In the genomic region with DNA sequence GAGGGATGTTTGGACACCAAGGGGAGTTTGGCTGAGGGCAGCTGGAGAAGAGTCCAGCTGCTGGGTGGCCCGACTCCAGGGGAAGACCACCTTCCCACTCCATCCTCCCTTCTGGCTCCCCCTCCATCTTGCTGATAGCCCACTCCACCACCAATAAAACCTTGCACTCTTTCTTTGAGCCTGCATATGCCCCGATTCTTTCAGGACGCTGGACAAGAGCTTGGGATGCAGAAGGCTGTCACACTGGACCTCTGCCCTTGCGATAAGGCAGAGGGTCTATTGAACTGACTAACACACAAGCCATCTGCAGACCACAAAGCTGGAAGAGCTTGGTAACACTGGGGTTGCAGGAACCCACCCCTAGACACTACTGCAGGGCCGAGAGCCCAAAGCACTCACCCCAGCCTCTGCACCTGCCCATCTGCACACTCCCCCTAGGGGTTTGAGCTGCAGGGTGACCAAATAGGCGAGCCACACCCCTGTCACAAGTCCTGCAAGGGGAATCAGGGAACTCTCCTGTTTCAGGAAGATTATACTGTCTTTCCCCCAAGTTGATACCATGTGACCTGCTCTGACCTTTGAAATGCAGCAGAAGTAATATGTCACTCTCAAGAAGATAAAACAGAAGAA, we compare ENCODE assay signal across 32 cellular contexts.
"Had no signal": no experiment of that assay in that cellular context is flagged by ENCODE, and none has a peak within 500 bp of the region (broad histone marks: within the 10 kb centered on the region; RNA-seq: fewer than 3 reads in every experiment).

No MANE protein-coding gene starts in this region.

- H3K9me3 ChIP-seq: esophagus squamous epithelium, left lung, pancreas, prostate gland, sigmoid colon, thyroid gland, upper lobe of left lung had no signal

- FAIRE-seq: bronchial epithelial cell, colon, endometrium, islet of Langerhans, pancreas, small intestine, TTC549 had no signal

- DNase-seq: activated B cell treated with CpG ODN at 0.5 μM for 24 hours; activated CD4-positive, alpha-beta T cell treated with anti-CD3 and anti-CD28 coated beads for 36 hours; activated CD8-positive, alpha-beta T cell treated with anti-CD3 and anti-CD28 coated beads, Interleukin-2, amount 10 ng/mL, durations not matched to agents 7 days and 5 days; activated naive CD4-positive, alpha-beta T cell; activated T-cell treated with anti-CD3 and anti-CD28 coated beads for 4 hours; activated T-cell treated with anti-CD3 and anti-CD28 coated beads, Interleukin-2, amount 50 U/mL, for 72 hours; dermis blood vessel endothelial cell; effector CD4-positive, alpha-beta T cell; esophagus squamous epithelium; heart right ventricle; left lung; lower lobe of right lung; mesenchymal stem cell; naive thymus-derived CD8-positive, alpha-beta T cell; nucleus accumbens; pancreas; retina; sigmoid colon; small intestine; stimulated activated CD4-positive, alpha-beta T cell treated with anti-CD3 and anti-CD28 coated beads, Interleukin-4, amount 100 ng/mL, for 24 hours; stomach; thyroid gland; upper lobe of left lung had no signal

- H3K4me1 ChIP-seq: esophagus squamous epithelium, left lung, lower lobe of right lung, pancreas, prostate gland, stomach, thyroid gland, upper lobe of left lung had no signal

- H3K27me3 ChIP-seq: esophagus squamous epithelium, heart right ventricle, left lung, pancreas, sigmoid colon, stomach, thyroid gland, upper lobe of left lung had no signal

- H3K4me3 ChIP-seq: esophagus squamous epithelium, heart right ventricle, left lung, lower lobe of right lung, pancreas, prostate gland, sigmoid colon, stomach, thyroid gland, upper lobe of left lung had no signal

- H3K27ac ChIP-seq: epithelial cell of prostate, esophagus squamous epithelium, heart right ventricle, left lung, lower lobe of right lung, pancreas, prostate gland, sigmoid colon, stomach, thyroid gland, upper lobe of left lung had no signal

- ATAC-seq: activated CD4-positive, alpha-beta T cell treated with anti-CD3 and anti-CD28 coated beads for 36 hours; activated CD8-positive, alpha-beta T cell treated with anti-CD3 and anti-CD28 coated beads, Interleukin-2, amount 10 ng/mL, durations not matched to agents 7 days and 5 days; activated naive CD4-positive, alpha-beta T cell treated with anti-CD3 and anti-CD28 coated beads, Interleukin-2, amount 50 U/mL, for 72 hours; activated T-cell treated with anti-CD3 and anti-CD28 coated beads, Interleukin-2, amount 50 U/mL, for 72 hours; heart right ventricle; left lung; lower lobe of right lung; naive thymus-derived CD8-positive, alpha-beta T cell; pancreas; stimulated activated memory B cell treated with anti-CD40 and anti-IgM and Interleukin-4, amounts not matched to agents 10 μg/mL and 1 μg/mL and 100 μg/mL, for 72 hours had no signal

- H3K36me3 ChIP-seq: esophagus squamous epithelium, heart right ventricle, left lung, lower lobe of right lung, pancreas, prostate gland, sigmoid colon, stomach, thyroid gland, upper lobe of left lung had no signal
